In the genomic region with DNA sequence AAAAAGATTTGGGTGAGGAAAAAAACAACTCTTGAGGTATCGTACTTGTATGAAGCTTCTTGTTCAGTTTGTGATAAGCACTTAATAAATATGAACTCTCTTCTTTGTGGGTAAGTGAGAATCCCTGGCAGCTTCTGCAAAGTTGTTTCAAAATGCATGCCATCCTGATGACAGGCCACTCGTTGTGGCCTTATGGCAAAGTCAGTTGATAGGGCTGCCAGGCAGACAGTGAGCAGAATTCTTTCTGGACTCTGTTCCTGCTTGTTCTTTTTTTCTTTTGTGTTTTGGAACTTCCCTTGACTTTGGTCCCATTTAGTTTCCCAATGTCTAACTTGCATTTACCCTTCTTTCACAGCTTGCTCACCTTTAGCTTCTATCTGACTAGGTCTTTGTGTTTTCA, we compare ENCODE assay signal across 1 cellular context.
TF ChIP-seq lines count a peak whose summit lies in the region.

No MANE protein-coding gene starts in this region.

TF ChIP-seq in SK-N-SH, 30 proteins besides CTCF, POLR2A, EP300 and RAD21:
- no peak for TF ChIP-seq POLR2AphosphoS5 (IDR thresholded peaks at IDR 0.05; ENCODE audit: low read depth, low read length)
- TF ChIP-seq, protein P1, sequence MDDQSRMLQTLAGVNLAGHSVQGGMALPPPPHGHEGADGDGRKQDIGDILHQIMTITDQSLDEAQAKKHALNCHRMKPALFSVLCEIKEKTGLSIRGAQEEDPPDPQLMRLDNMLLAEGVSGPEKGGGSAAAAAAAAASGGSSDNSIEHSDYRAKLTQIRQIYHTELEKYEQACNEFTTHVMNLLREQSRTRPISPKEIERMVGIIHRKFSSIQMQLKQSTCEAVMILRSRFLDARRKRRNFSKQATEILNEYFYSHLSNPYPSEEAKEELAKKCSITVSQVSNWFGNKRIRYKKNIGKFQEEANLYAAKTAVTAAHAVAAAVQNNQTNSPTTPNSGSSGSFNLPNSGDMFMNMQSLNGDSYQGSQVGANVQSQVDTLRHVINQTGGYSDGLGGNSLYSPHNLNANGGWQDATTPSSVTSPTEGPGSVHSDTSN (IDR thresholded peaks at IDR 0.05) = peak; percentile 21; the same call in 1 of the 2 replicates
TF ChIP-seq in SK-N-SH: peak in this region for 1.
